Comparison of ENCODE assay signal across 11 cellular contexts in the genomic region with DNA sequence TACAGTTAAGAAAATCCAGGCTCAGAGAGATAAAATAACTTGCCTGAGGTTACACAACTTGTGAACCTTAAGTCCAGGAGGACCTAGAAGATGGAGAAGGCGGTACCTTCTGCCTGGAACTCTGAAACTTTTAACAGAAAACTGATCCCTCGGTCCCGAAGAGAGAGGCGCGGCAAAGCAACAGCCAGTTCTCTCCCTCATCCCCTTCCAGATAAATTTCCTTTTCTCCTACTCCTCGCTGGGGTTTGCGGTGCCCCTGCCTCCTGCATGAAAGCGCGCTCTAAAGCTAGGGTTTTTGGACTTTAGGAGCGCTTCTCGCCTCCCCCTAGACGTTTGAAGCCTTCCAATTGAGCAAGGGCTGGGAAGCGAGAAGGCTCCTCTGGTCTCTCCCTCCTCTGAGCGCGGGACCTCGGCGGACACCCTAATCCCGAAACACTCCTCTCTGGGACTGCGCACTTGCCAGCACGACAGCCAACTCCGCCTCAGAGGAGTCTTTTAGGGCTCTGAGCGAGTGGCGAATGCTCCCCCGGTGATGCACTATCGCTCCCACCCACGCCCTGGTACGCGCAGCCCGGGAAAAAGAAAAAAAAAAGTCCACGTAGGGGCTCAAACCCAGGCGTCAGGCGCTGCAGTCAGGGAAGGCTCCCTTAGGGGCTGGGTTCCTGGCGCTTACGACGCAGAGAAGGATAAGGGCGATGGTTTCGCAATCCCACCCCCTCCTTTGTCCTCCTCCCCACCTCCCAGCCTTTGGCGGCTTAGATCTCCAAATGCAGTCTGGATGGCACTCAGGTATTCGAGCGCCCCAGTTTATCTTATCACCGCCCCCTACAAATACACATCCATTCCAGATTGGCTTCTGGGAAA. TPM values are rescaled to one million over a fixed set of nuclear protein-coding genes. Genes with fewer than 3 reads are reported as not detected.
DNase-seq lines count a peak whose midpoint lies in the region; ATAC-seq lines count a peak whose summit lies in the region.
"Had no signal": no experiment of that assay in that cellular context is flagged by ENCODE, and none has a peak within 500 bp of the region (broad histone marks: within the 10 kb centered on the region; RNA-seq: fewer than 3 reads in every experiment).

No MANE protein-coding gene starts in this region.

- 2 to 3% methylated on average over 35 to 41 of the region's 41 CpGs for WGBS in aorta, 2 donors

- H3K9me3 ChIP-seq in aorta (ENCODE audit: control insufficient read depth, low read length), result no peaks in the 10 kb centered on the region

- H3K4me3 ChIP-seq in aorta (ENCODE audit: low read length in 2 of 2), result no peak overlapping the region

- peak; percentile 39 for DNase-seq in stimulated activated CD4-positive, alpha-beta T cell treated with anti-CD3 and anti-CD28 coated beads, Interleukin-4, amount 100 ng/mL, for 1 hour
- DNase-seq in stimulated activated CD4-positive, alpha-beta T cell treated with anti-CD3 and anti-CD28 coated beads, Interleukin-2, amount 100 ng/mL, for 48 hours, result no peak
- DNase-seq in activated naive CD8-positive, alpha-beta T cell treated with anti-CD3 and anti-CD28 coated beads, Interleukin-2, amount 10 ng/mL, durations not matched to agents 7 days and 5 days, result peak; percentile 39
- DNase-seq in immature natural killer cell (no peak), aorta (no peak), T1000 (lab: John Stamatoyannopoulos, UW) (no peak)
- DNase-seq: DMS153; NCI-H774; stimulated activated naive CD4-positive, alpha-beta T cell treated with Interleukin-2 at 50 U/mL for 16 hours had no signal

- intact Hi-C loops in aorta (cut with DNase I), result no loop called here

- ATAC-seq in activated naive CD8-positive, alpha-beta T cell treated with anti-CD3 and anti-CD28 coated beads, Interleukin-2, amount 10 ng/mL, durations not matched to agents 7 days and 5 days (ENCODE audit: low read depth), result peak; percentile 25
- ATAC-seq in aorta (ENCODE audit: low FRiP score), result peak; percentile 59
- no peak for ATAC-seq in HG03175 (IDR thresholded peaks at IDR 0.05; ENCODE audit: unreplicated experiment)
- no peak for ATAC-seq in GM21367 (IDR thresholded peaks at IDR 0.05; ENCODE audit: unreplicated experiment)

- H3K4me1 ChIP-seq in aorta (ENCODE audit: control insufficient read depth in 1 of 2, insufficient read depth in 2 of 2, low read length in 2 of 2), result peaks cover 0 to 5% of the 10 kb centered on the region in 2 donors

- no peaks in the 10 kb centered on the region for H3K36me3 ChIP-seq in aorta (ENCODE audit: control insufficient read depth in 1 of 2, insufficient read depth in 2 of 2, low read length in 1 of 2)

- no peak overlapping the region for H3K27ac Mint-ChIP-seq in activated naive CD8-positive, alpha-beta T cell treated with anti-CD3 and anti-CD28 coated beads, Interleukin-2, amount 10 ng/mL, durations not matched to agents 7 days and 5 days
- H3K27ac Mint-ChIP-seq in immature natural killer cell, result no peak overlapping the region

- no peaks in the 10 kb centered on the region for H3K36me3 Mint-ChIP-seq in activated naive CD8-positive, alpha-beta T cell treated with anti-CD3 and anti-CD28 coated beads, Interleukin-2, amount 10 ng/mL, durations not matched to agents 7 days and 5 days
- H3K36me3 Mint-ChIP-seq in immature natural killer cell, result peaks cover 0 to 3% (median 0%) of the 10 kb centered on the region in 3 donors

- H3K4me3 Mint-ChIP-seq in activated naive CD8-positive, alpha-beta T cell treated with anti-CD3 and anti-CD28 coated beads, Interleukin-2, amount 10 ng/mL, durations not matched to agents 7 days and 5 days, result peak overlapping the region; percentile 69
- peak overlapping the region; percentile 18 to 80 (median 49) for H3K4me3 Mint-ChIP-seq in immature natural killer cell

- no peak overlapping the region for H3K27ac ChIP-seq in aorta (ENCODE audit: low read depth in 1 of 2, low read length in 2 of 2)

- peaks cover 73% of the 10 kb centered on the region for H3K27me3 Mint-ChIP-seq in activated naive CD8-positive, alpha-beta T cell treated with anti-CD3 and anti-CD28 coated beads, Interleukin-2, amount 10 ng/mL, durations not matched to agents 7 days and 5 days
- peaks cover 37 to 57% (median 46%) of the 10 kb centered on the region in 3 donors for H3K27me3 Mint-ChIP-seq in immature natural killer cell (ENCODE audit: low read depth in 3 of 3)

- no peaks in the 10 kb centered on the region for H3K27me3 ChIP-seq in aorta (ENCODE audit: control insufficient read depth in 1 of 2, insufficient read depth in 2 of 2, low read length in 1 of 2)

- POLR2A ChIA-PET in activated naive CD8-positive, alpha-beta T cell treated with anti-CD3 and anti-CD28 coated beads, Interleukin-2, amount 10 ng/mL, durations not matched to agents 7 days and 5 days (lab: Charles Lee), result interaction anchor here (0.5 kb wide), 1 partner anchor 366 kb away, joined by 4 read pairs; no protein-coding TSS in a partner anchor

- peaks cover 29% of the 10 kb centered on the region for H3K4me1 Mint-ChIP-seq in activated naive CD8-positive, alpha-beta T cell treated with anti-CD3 and anti-CD28 coated beads, Interleukin-2, amount 10 ng/mL, durations not matched to agents 7 days and 5 days
- peaks cover 36 to 39% of the 10 kb centered on the region in 2 donors for H3K4me1 Mint-ChIP-seq in immature natural killer cell

- no peaks in the 10 kb centered on the region for H3K9me3 Mint-ChIP-seq in activated naive CD8-positive, alpha-beta T cell treated with anti-CD3 and anti-CD28 coated beads, Interleukin-2, amount 10 ng/mL, durations not matched to agents 7 days and 5 days
- peaks cover 0 to 4% (median 0%) of the 10 kb centered on the region in 6 donors for H3K9me3 Mint-ChIP-seq in immature natural killer cell

RNA-seq across cellular contexts. Expression of gene EOMES, which starts 7.9 kb away (rescaled TPM):
- total RNA-seq in activated naive CD8-positive, alpha-beta T cell treated with anti-CD3 and anti-CD28 coated beads, Interleukin-2, amount 10 ng/mL, durations not matched to agents 7 days and 5 days, result 10 to 100 TPM; 35.5 to 44.5 TPM
- 100 to 1,000 TPM in 2 of 3 donors, 10 to 100 TPM in 1; 96.5 to 189 (median 158) TPM for polyA plus RNA-seq in immature natural killer cell
- under 1 TPM; 0.36 to 0.60 TPM for total RNA-seq in aorta
- 1 to 10 TPM in 1 of 2 donors, not detected in 1; 1.2 TPM for polyA plus RNA-seq in aorta

Comparison
In these comparisons a context has a peak if more than half of its experiments do, and no peak if none do; other contexts are left out.
1. DNase-seq: peak in stimulated activated CD4-positive, alpha-beta T cell treated with anti-CD3 and anti-CD28 coated beads, Interleukin-4, amount 100 ng/mL, for 1 hour (single experiment) and activated naive CD8-positive, alpha-beta T cell treated with anti-CD3 and anti-CD28 coated beads, Interleukin-2, amount 10 ng/mL, durations not matched to agents 7 days and 5 days (single experiment); none in stimulated activated CD4-positive, alpha-beta T cell treated with anti-CD3 and anti-CD28 coated beads, Interleukin-2, amount 100 ng/mL, for 48 hours (0 of 2), immature natural killer cell (0 of 3), aorta (0 of 2) and T1000 (single experiment).
2. ATAC-seq: peak in activated naive CD8-positive, alpha-beta T cell treated with anti-CD3 and anti-CD28 coated beads, Interleukin-2, amount 10 ng/mL, durations not matched to agents 7 days and 5 days (single experiment) and aorta (single experiment); none in HG03175 (single experiment) and GM21367 (single experiment).
3. RNA of gene EOMES, which starts 7.9 kb away (total RNA-seq): 35.5 to 44.5 TPM in activated naive CD8-positive, alpha-beta T cell treated with anti-CD3 and anti-CD28 coated beads, Interleukin-2, amount 10 ng/mL, durations not matched to agents 7 days and 5 days; 0.36 to 0.60 TPM in aorta; every median in the first group is over 10 times any median in the second.